ENCODE assay signal across 8 cellular contexts in the genomic region with DNA sequence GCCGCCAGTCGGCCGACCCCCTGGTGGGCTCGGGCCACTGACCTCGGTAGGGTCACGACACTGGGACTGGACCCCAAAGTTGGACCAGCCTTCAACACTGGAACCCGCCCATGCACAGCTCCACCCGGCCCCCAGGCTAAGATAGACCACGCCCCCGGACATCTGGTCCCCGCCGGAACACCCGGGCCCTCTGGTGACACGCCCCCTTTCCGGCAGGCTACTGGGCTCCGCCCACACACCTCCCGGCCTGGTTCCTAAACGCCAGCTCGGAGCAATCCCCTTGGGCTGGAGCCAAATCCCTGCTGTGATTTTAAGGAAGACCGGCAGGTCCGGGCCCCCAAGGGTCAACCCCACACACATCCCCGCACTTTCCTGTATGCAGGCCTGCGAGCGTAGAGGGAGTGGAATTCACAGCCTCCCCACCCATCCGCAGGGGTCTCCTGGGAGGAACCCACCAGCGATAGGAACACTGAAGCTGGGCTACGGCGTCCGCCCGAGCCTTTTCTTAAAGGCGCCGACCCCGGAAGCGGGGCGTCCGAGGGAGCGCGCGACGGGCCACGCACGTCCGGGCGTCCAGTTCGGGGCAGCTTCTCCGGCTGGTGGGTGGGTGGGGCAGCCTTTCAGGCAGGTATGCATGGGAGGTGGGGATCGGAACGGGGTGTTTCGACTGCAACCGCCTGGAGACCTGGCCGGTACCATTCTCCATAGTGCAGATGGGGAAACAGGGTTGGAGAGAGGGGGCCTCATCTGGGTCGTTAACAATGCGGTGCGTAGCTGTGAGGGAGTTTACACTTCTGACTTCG. TPM values are rescaled to one million over a fixed set of nuclear protein-coding genes. Genes with fewer than 3 reads are reported as not detected.
A peak's percentile ranks its signal among the peaks of the same experiment; 100 is the strongest.
DNase-seq lines count a peak whose midpoint lies in the region; ATAC-seq, FAIRE-seq and TF ChIP-seq lines count a peak whose summit lies in the region.

A gene with protein sequence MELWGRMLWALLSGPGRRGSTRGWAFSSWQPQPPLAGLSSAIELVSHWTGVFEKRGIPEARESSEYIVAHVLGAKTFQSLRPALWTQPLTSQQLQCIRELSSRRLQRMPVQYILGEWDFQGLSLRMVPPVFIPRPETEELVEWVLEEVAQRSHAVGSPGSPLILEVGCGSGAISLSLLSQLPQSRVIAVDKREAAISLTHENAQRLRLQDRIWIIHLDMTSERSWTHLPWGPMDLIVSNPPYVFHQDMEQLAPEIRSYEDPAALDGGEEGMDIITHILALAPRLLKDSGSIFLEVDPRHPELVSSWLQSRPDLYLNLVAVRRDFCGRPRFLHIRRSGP (plus strand): TSS at position 576 of the 803 bp plus-strand sequence. CDS start 1,583 bp downstream, outside the sequence.

- H3K36me3 ChIP-seq in astrocyte (ENCODE audit: insufficient read depth, low read length) (no peaks in the 10 kb centered on the region), aorta (ENCODE audit: control insufficient read depth in 1 of 2, insufficient read depth in 2 of 2, low read length in 1 of 2) (no peaks in the 10 kb centered on the region)

- H3K27ac Mint-ChIP-seq in astrocyte (ENCODE audit: unreplicated experiment), result peak within 1 kb of the TSS; percentile 91

- H3K9me3 Mint-ChIP-seq in astrocyte (ENCODE audit: unreplicated experiment), result no peaks in the 10 kb centered on the region

- peak within 1 kb of the TSS; percentile 99 for H3K4me3 Mint-ChIP-seq in astrocyte (ENCODE audit: unreplicated experiment)

- H3K4me2 ChIP-seq in astrocyte (ENCODE audit: low read length), result peak within 1 kb of the TSS; percentile 87

- no peak for FAIRE-seq in astrocyte (lab: Jason Lieb, UNC)

- H3K27me3 ChIP-seq in astrocyte (ENCODE audit: insufficient read depth, low read length) (no peaks in the 10 kb centered on the region), right cardiac atrium (ENCODE audit: control insufficient read depth, insufficient read depth) (no peaks in the 10 kb centered on the region), aorta (ENCODE audit: control insufficient read depth in 1 of 2, insufficient read depth in 2 of 2, low read length in 1 of 2) (no peaks in the 10 kb centered on the region)

- H3K4me3 ChIP-seq in astrocyte (ENCODE audit: insufficient read depth, low read depth, low read length) (peak within 1 kb of the TSS; percentile 98), right cardiac atrium (ENCODE audit: low read length) (peak within 1 kb of the TSS; percentile 73), aorta (ENCODE audit: low read length in 2 of 2) (peak within 1 kb of the TSS; percentile 56 to 62)

- no peak for TF ChIP-seq CTCF in astrocyte (IDR thresholded peaks at IDR 0.05; ENCODE audit: insufficient read depth, low read depth, low read length)

- H2AFZ ChIP-seq in astrocyte (ENCODE audit: low read depth, low read length), result peak within 1 kb of the TSS; percentile 89

- H3K27ac ChIP-seq in astrocyte (ENCODE audit: low read depth, low read length), result peak within 1 kb of the TSS; percentile 85
- peak within 1 kb of the TSS; percentile 89 for H3K27ac ChIP-seq in right cardiac atrium (ENCODE audit: low read length)
- H3K27ac ChIP-seq in aorta (ENCODE audit: low read depth in 1 of 2, low read length in 2 of 2), result peak within 1 kb of the TSS in 1 of 2 donors; percentile 72

- intact Hi-C loops in right cardiac atrium (cut with DNase I) (no loop called here), aorta (cut with DNase I) (loop anchor here in 1 of 2 donors (1.0 kb wide), 1 partner anchor 32 kb away; no protein-coding TSS in a partner anchor)

- H4K20me1 ChIP-seq in astrocyte (ENCODE audit: insufficient read depth, low read length), result no peaks in the 10 kb centered on the region

- ATAC-seq in GM18499 (IDR thresholded peaks at IDR 0.05; ENCODE audit: insufficient read depth, unreplicated experiment) (peak; percentile 46), HG02938 (IDR thresholded peaks at IDR 0.05; ENCODE audit: unreplicated experiment) (peak; percentile 56), right cardiac atrium (peak; percentile 90), aorta (ENCODE audit: low FRiP score) (peak; percentile 95)

- peaks cover 6% of the 10 kb centered on the region for H3K27me3 Mint-ChIP-seq in astrocyte (ENCODE audit: low read depth, unreplicated experiment)

- H3K4me1 Mint-ChIP-seq in astrocyte (ENCODE audit: low read depth, unreplicated experiment), result peaks cover 7% of the 10 kb centered on the region

- H3K4me1 ChIP-seq in astrocyte (ENCODE audit: insufficient read depth, low read length) (peaks cover 5% of the 10 kb centered on the region), right cardiac atrium (ENCODE audit: control insufficient read depth, insufficient read depth, low read length) (peaks cover 5% of the 10 kb centered on the region), aorta (ENCODE audit: control insufficient read depth in 1 of 2, insufficient read depth in 2 of 2, low read length in 2 of 2) (no peaks in the 10 kb centered on the region)

- DNase-seq in NCI-H187 (lab: John Stamatoyannopoulos, UW) (peak; percentile 81 to 89), T-helper 22 cell (ENCODE audit: low read depth) (peak; percentile 87), astrocyte (ENCODE audit: low read depth) (peak; percentile 84), right cardiac atrium (peak; percentile 99), putamen (ENCODE audit: low spot score) (peak; percentile 95), aorta (peak; percentile 99)

- H3K9me3 ChIP-seq in astrocyte (ENCODE audit: insufficient read depth, low read depth, low read length), result no peaks in the 10 kb centered on the region
- no peaks in the 10 kb centered on the region for H3K9me3 ChIP-seq in right cardiac atrium (ENCODE audit: control insufficient read depth, low read length)
- H3K9me3 ChIP-seq in aorta (ENCODE audit: control insufficient read depth, low read length), result no peaks in the 10 kb centered on the region

- peaks cover 9% of the 10 kb centered on the region for H3K79me2 ChIP-seq in astrocyte (ENCODE audit: insufficient read depth, low read length)

- H3K36me3 Mint-ChIP-seq in astrocyte (ENCODE audit: low read depth, unreplicated experiment), result peaks cover 7% of the 10 kb centered on the region

- H3K9ac ChIP-seq in astrocyte (ENCODE audit: low read length), result peak within 1 kb of the TSS; percentile 98

- WGBS in right cardiac atrium, result under 1% methylated on average over 55 of the region's 55 CpGs
- 0% methylated on average over 53 to 55 of the region's 55 CpGs for WGBS in aorta, 2 donors

RNA-seq across cellular contexts. Expression of the gene that starts here (rescaled TPM):
- total RNA-seq in astrocyte (13.6 and 15.7 TPM in 2 replicates), right cardiac atrium (10 to 100 TPM; 14.0 to 18.3 (median 15.8) TPM), aorta (10 to 100 TPM; 12.0 to 21.3 TPM)
- polyA plus RNA-seq in right cardiac atrium (16.6 TPM), aorta (10 to 100 TPM; 11.0 to 18.3 TPM)
